In genomic region chr16:85056211-85056748, GRCh38 we compare ENCODE assay signal across 8 cellular contexts. TPM values are rescaled to one million over a fixed set of nuclear protein-coding genes. Genes with fewer than 3 reads are reported as not detected.
DNase-seq lines count a peak whose midpoint lies in the region; ATAC-seq and TF ChIP-seq lines count a peak whose summit lies in the region.

No MANE protein-coding gene starts in this region.

- H3K36me3 ChIP-seq in liver (ENCODE audit: control insufficient read depth in 4 of 4, insufficient read depth in 3 of 4, low read depth in 1 of 4, low read length in 3 of 4) (no peaks in the 10 kb centered on the region), urinary bladder (ENCODE audit: insufficient read depth) (no peaks in the 10 kb centered on the region), MG63 (no peaks in the 10 kb centered on the region)

- DNase-seq in Right ventricle myocardium inferior (ENCODE audit: missing footprints): no peak
- no peak for DNase-seq in cardiac septum (ENCODE audit: low spot score)
- DNase-seq in astrocyte of the hippocampus (ENCODE audit: low read depth, low spot score): peak; percentile 39
- no peak for DNase-seq in MG63
- no peak for DNase-seq in NK-92 (lab: John Stamatoyannopoulos, UW; ENCODE audit: unreplicated experiment)

- ATAC-seq in Right ventricle myocardium inferior (peak; percentile 65), HG02610 (IDR thresholded peaks at IDR 0.05; ENCODE audit: unreplicated experiment) (no peak)

- H3K27me3 ChIP-seq in liver (ENCODE audit: control insufficient read depth in 4 of 4, insufficient read depth in 4 of 4, low read length in 3 of 4) (no peaks in the 10 kb centered on the region), MG63 (no peaks in the 10 kb centered on the region)

- TF ChIP-seq CTCF in liver (IDR thresholded peaks at IDR 0.05; ENCODE audit: low read depth, low read length, missing input control): peak; percentile 10

- H3K27ac ChIP-seq in liver (ENCODE audit: low read depth in 1 of 2, low read length in 2 of 2) (peak overlapping the region in 1 of 2 donors; percentile 61), urinary bladder (ENCODE audit: low read depth) (peak overlapping the region; percentile 13)

- H3K4me1 ChIP-seq in liver (ENCODE audit: control insufficient read depth in 4 of 4, insufficient read depth in 4 of 4, low read length in 3 of 4): peaks cover 0 to 15% (median 8%) of the 10 kb centered on the region in 4 donors
- peaks cover 2% of the 10 kb centered on the region for H3K4me1 ChIP-seq in urinary bladder (ENCODE audit: insufficient read depth)

- no peaks in the 10 kb centered on the region for H3K9me3 ChIP-seq in liver (ENCODE audit: control insufficient read depth in 4 of 4, low read length in 3 of 4)
- H3K9me3 ChIP-seq in MG63: no peaks in the 10 kb centered on the region

- TF ChIP-seq RAD21 in liver (IDR thresholded peaks at IDR 0.05): peak in 1 of 2 donors; percentile 33

- intact Hi-C loops in Right ventricle myocardium inferior (cut with DNase I): no loop called here
- intact Hi-C loops in cardiac septum (cut with DNase I): no loop called here

- no peak overlapping the region for H3K9ac ChIP-seq in liver (ENCODE audit: low read depth in 1 of 2, low read length in 2 of 2)

- H3K4me3 ChIP-seq in liver (ENCODE audit: low read depth in 1 of 3, low read length in 3 of 3) (no peak overlapping the region), urinary bladder (ENCODE audit: low read depth, low read length) (no peak overlapping the region), MG63 (no peak overlapping the region)

- WGBS in liver: 85% methylated on average over 16 of the region's 16 CpGs
- 71% methylated on average over 16 of the region's 16 CpGs for WGBS in urinary bladder

TF ChIP-seq in liver, 16 proteins besides CTCF, POLR2A, EP300 and RAD21:
- TF ChIP-seq FOXA2 (IDR thresholded peaks at IDR 0.05) (no peak), EGR1 (IDR thresholded peaks at IDR 0.05; ENCODE audit: low read depth in 2 of 2) (no peak), HNF4G (IDR thresholded peaks at IDR 0.05) (no peak)

RNA-seq across cellular contexts. Expression of gene KIAA0513, which starts 28.7 kb away (rescaled TPM):
- total RNA-seq in Right ventricle myocardium inferior: 7.4 TPM
- total RNA-seq in cardiac septum: 8.3 TPM
- total RNA-seq in liver: 1 to 10 TPM; 3.9 to 5.9 TPM
- 1 to 10 TPM; 1.5 to 1.8 TPM for polyA plus RNA-seq in liver
- 9.8 TPM for total RNA-seq in urinary bladder
- 19.9 TPM for polyA plus RNA-seq in urinary bladder
- total RNA-seq in MG63 (2014; rRNA removed; shearing (Covaris generic); ENCODE audit: low replicate concordance): 4.2 and 4.4 TPM in 2 replicates

RNA-seq across cellular contexts. Expression of gene ZDHHC7, which starts 44.9 kb away (rescaled TPM):
- total RNA-seq in Right ventricle myocardium inferior: 41.4 TPM
- 43.7 TPM for total RNA-seq in cardiac septum
- 10 to 100 TPM; 14.5 to 14.9 TPM for total RNA-seq in liver
- polyA plus RNA-seq in liver: 1 to 10 TPM; 2.5 to 9.7 TPM
- total RNA-seq in urinary bladder: 31.1 TPM
- polyA plus RNA-seq in urinary bladder: 49.7 TPM
- total RNA-seq in MG63 (2014; rRNA removed; shearing (Covaris generic); ENCODE audit: low replicate concordance): 27.6 and 32.5 TPM in 2 replicates

RNA-seq across cellular contexts. Expression of gene CIBAR2, which starts 56.0 kb away (rescaled TPM):
- total RNA-seq in Right ventricle myocardium inferior (not detected), cardiac septum (not detected), liver (not detected), urinary bladder (not detected)
- polyA plus RNA-seq in liver (not detected), urinary bladder (not detected)
- 0.72 TPM in 1 of 2 replicates, not detected in the other for total RNA-seq in MG63 (2014; rRNA removed; shearing (Covaris generic); ENCODE audit: low replicate concordance)
